ENCODE assay signal across 1 cellular context in genomic region chr5:177427211-177427822, GRCh38.
A peak's percentile ranks its signal among the peaks of the same experiment; 100 is the strongest.
TF ChIP-seq lines count a peak whose summit lies in the region.

No MANE protein-coding gene starts in this region.

TF ChIP-seq in HepG2, 621 proteins besides CTCF, POLR2A, EP300 and RAD21 (continued from another document):
- TF ChIP-seq TIGD3 (CRISPR knock-in tag; IDR thresholded peaks at IDR 0.05; ENCODE audit: borderline replicate concordance): no peak
- TF ChIP-seq ZNF512B (CRISPR knock-in tag; IDR thresholded peaks at IDR 0.05; ENCODE audit: borderline replicate concordance): no peak
- no peak for TF ChIP-seq MLX (CRISPR knock-in tag; IDR thresholded peaks at IDR 0.05)
- TF ChIP-seq ZNF207 (IDR thresholded peaks at IDR 0.05; ENCODE audit: borderline replicate concordance): no peak
- peak; percentile 76 for TF ChIP-seq ZNF687 (CRISPR knock-in tag; IDR thresholded peaks at IDR 0.05)
- TF ChIP-seq NONO (IDR thresholded peaks at IDR 0.05): no peak
- TF ChIP-seq NONO (CRISPR knock-in tag; conservative IDR thresholded peaks at IDR 0.05): no peak
- TF ChIP-seq ZNF24 (IDR thresholded peaks at IDR 0.05): no peak
- no peak for TF ChIP-seq ZNF292 (CRISPR knock-in tag; IDR thresholded peaks at IDR 0.05; ENCODE audit: borderline replicate concordance, low read depth)
- TF ChIP-seq ZNF138 (CRISPR knock-in tag; IDR thresholded peaks at IDR 0.05; ENCODE audit: low read depth): no peak
- no peak for TF ChIP-seq FOXC1 (CRISPR knock-in tag; IDR thresholded peaks at IDR 0.05; ENCODE audit: borderline replicate concordance)
- peak; percentile 17; the same call in 1 of the 2 replicates for TF ChIP-seq SIN3A (IDR thresholded peaks at IDR 0.05; ENCODE audit: borderline replicate concordance, low read depth, low read length)
- TF ChIP-seq POGK (CRISPR knock-in tag; conservative IDR thresholded peaks at IDR 0.05): 0 out of 2 replicates have a peak, but pooled peaks have one; percentile 40
- no peak; the same call in 1 of the 2 replicates for TF ChIP-seq PHF8 (CRISPR knock-in tag; IDR thresholded peaks at IDR 0.05)
- TF ChIP-seq TRIM24 (CRISPR knock-in tag; IDR thresholded peaks at IDR 0.05): no peak
- TF ChIP-seq TAF1 (CRISPR knock-in tag; IDR thresholded peaks at IDR 0.05): 0 out of 2 replicates have a peak, but pooled peaks have one; percentile 38
- no peak for TF ChIP-seq TCF7L2 (IDR thresholded peaks at IDR 0.05; ENCODE audit: low read depth, low read length)
- 0 out of 2 replicates have a peak, but pooled peaks have one; percentile 19 for TF ChIP-seq ZSCAN25 (CRISPR knock-in tag; IDR thresholded peaks at IDR 0.05)
- no peak for TF ChIP-seq HOXA7 (CRISPR knock-in tag; IDR thresholded peaks at IDR 0.05)
- TF ChIP-seq IRF2 (CRISPR knock-in tag; IDR thresholded peaks at IDR 0.05): no peak
- no peak for TF ChIP-seq HNRNPL (IDR thresholded peaks at IDR 0.05; ENCODE audit: low read depth, low read length)
- no peak for TF ChIP-seq PAWR (CRISPR knock-in tag; IDR thresholded peaks at IDR 0.05; ENCODE audit: borderline replicate concordance)
- no peak for TF ChIP-seq ZNF362 (CRISPR knock-in tag; IDR thresholded peaks at IDR 0.05; ENCODE audit: borderline replicate concordance)
- TF ChIP-seq GABPA (IDR thresholded peaks at IDR 0.05; ENCODE audit: low read depth, low read length): no peak
- TF ChIP-seq GABPA (CRISPR knock-in tag; IDR thresholded peaks at IDR 0.05; ENCODE audit: low read depth): no peak
